Comparison of ENCODE assay signal across 11 cellular contexts in genomic region chr12:79055926-79056674, GRCh38.
A peak's percentile ranks its signal among the peaks of the same experiment; 100 is the strongest.
DNase-seq lines count a peak whose midpoint lies in the region; ATAC-seq and TF ChIP-seq lines count a peak whose summit lies in the region.
"Had no signal": no experiment of that assay in that cellular context is flagged by ENCODE, and none has a peak within 500 bp of the region (broad histone marks: within the 10 kb centered on the region; RNA-seq: fewer than 3 reads in every experiment).

No MANE protein-coding gene starts in this region.

- H3K79me2 ChIP-seq in neural progenitor cell (ENCODE audit: low read depth), result no peaks in the 10 kb centered on the region

- H3K27ac Mint-ChIP-seq in neural progenitor cell (peak overlapping the region; percentile 22), Caco-2 (ENCODE audit: unreplicated experiment) (no peak overlapping the region)
- H3K27ac Mint-ChIP-seq in activated CD8-positive, alpha-beta T cell treated with anti-CD3 and anti-CD28 coated beads for 36 hours, result no peak overlapping the region
- H3K27ac Mint-ChIP-seq: activated CD4-positive, alpha-beta memory T cell treated with anti-CD3 and anti-CD28 coated beads, Interleukin-2, amount 10 ng/mL, durations not matched to agents 7 days and 5 days had no signal

- no peaks in the 10 kb centered on the region for H3F3A ChIP-seq in neural progenitor cell (ENCODE audit: low read depth)

- DNase-seq in adipocyte (ENCODE audit: low read depth) (peak; percentile 33), neural progenitor cell (ENCODE audit: low spot score) (no peak), Caco-2 (no peak), amniotic stem cell (lab: John Stamatoyannopoulos, UW) (no peak)
- DNase-seq in activated CD8-positive, alpha-beta T cell treated with anti-CD3 and anti-CD28 coated beads for 36 hours, result no peak
- DNase-seq: activated CD4-positive, alpha-beta memory T cell treated with anti-CD3 and anti-CD28 coated beads, Interleukin-2, amount 10 ng/mL, durations not matched to agents 7 days and 5 days; islet precursor cell; Kasumi-1 had no signal

- H3K27me3 Mint-ChIP-seq in neural progenitor cell (ENCODE audit: insufficient read depth, low read depth), result peaks cover 3% of the 10 kb centered on the region
- no peaks in the 10 kb centered on the region for H3K27me3 Mint-ChIP-seq in Caco-2 (ENCODE audit: insufficient read depth, unreplicated experiment)
- H3K27me3 Mint-ChIP-seq in activated CD8-positive, alpha-beta T cell treated with anti-CD3 and anti-CD28 coated beads for 36 hours, result no peaks in the 10 kb centered on the region
- H3K27me3 Mint-ChIP-seq: activated CD4-positive, alpha-beta memory T cell treated with anti-CD3 and anti-CD28 coated beads, Interleukin-2, amount 10 ng/mL, durations not matched to agents 7 days and 5 days had no signal

- CTCF ChIA-PET in Caco-2 (lab: Charles Lee), result no interaction called here
- CTCF ChIA-PET in activated CD8-positive, alpha-beta T cell treated with anti-CD3 and anti-CD28 coated beads for 36 hours (lab: Charles Lee), result no interaction called here

- no peak overlapping the region for H3K4me3 Mint-ChIP-seq in neural progenitor cell
- H3K4me3 Mint-ChIP-seq in Caco-2 (ENCODE audit: unreplicated experiment), result no peak overlapping the region
- no peak overlapping the region for H3K4me3 Mint-ChIP-seq in activated CD8-positive, alpha-beta T cell treated with anti-CD3 and anti-CD28 coated beads for 36 hours
- H3K4me3 Mint-ChIP-seq: activated CD4-positive, alpha-beta memory T cell treated with anti-CD3 and anti-CD28 coated beads, Interleukin-2, amount 10 ng/mL, durations not matched to agents 7 days and 5 days; nephron had no signal

- H3K4me1 Mint-ChIP-seq in neural progenitor cell (no peaks in the 10 kb centered on the region), Caco-2 (ENCODE audit: low read depth, unreplicated experiment) (no peaks in the 10 kb centered on the region)
- no peaks in the 10 kb centered on the region for H3K4me1 Mint-ChIP-seq in activated CD8-positive, alpha-beta T cell treated with anti-CD3 and anti-CD28 coated beads for 36 hours (ENCODE audit: low read depth)
- H3K4me1 Mint-ChIP-seq: activated CD4-positive, alpha-beta memory T cell treated with anti-CD3 and anti-CD28 coated beads, Interleukin-2, amount 10 ng/mL, durations not matched to agents 7 days and 5 days; nephron had no signal

- H3K4me2 ChIP-seq in neural progenitor cell, result no peak overlapping the region

- intact Hi-C loops in Caco-2 (cut with micrococcal nuclease; ENCODE audit: unreplicated experiment), result no loop called here
- intact Hi-C loops in activated CD8-positive, alpha-beta T cell treated with anti-CD3 and anti-CD28 coated beads for 36 hours (cut with micrococcal nuclease), result no loop called here

- no peak overlapping the region for H3K27ac ChIP-seq in neural progenitor cell

- TF ChIP-seq CTCF in neural progenitor cell (IDR thresholded peaks at IDR 0.05) (no peak), Caco-2 (IDR thresholded peaks at IDR 0.05; ENCODE audit: insufficient read depth in 1 of 2, low read depth in 1 of 2, low read length in 1 of 2, severe bottlenecking in 1 of 2, unreplicated experiment in 1 of 2) (no peak)
- TF ChIP-seq CTCF in activated CD8-positive, alpha-beta T cell treated with anti-CD3 and anti-CD28 coated beads for 36 hours (IDR thresholded peaks at IDR 0.05), result no peak

- H3K36me3 ChIP-seq in adipocyte (ENCODE audit: control insufficient read depth, insufficient read depth, low read length, severe bottlenecking) (no peaks in the 10 kb centered on the region), neural progenitor cell (no peaks in the 10 kb centered on the region), Caco-2 (ENCODE audit: control insufficient read depth, insufficient read depth, low read length) (no peaks in the 10 kb centered on the region)

- peaks cover under 1% of the 10 kb centered on the region for H4K20me1 ChIP-seq in neural progenitor cell (ENCODE audit: low read depth)

- no peaks in the 10 kb centered on the region for H3K9me3 ChIP-seq in adipocyte (ENCODE audit: control insufficient read depth, low read length)
- H3K9me3 ChIP-seq in neural progenitor cell (ENCODE audit: low read depth), result no peaks in the 10 kb centered on the region
- no peaks in the 10 kb centered on the region for H3K9me3 ChIP-seq in Caco-2

- ATAC-seq in GM18520 (IDR thresholded peaks at IDR 0.05; ENCODE audit: unreplicated experiment) (peak; percentile 33), HG03342 (IDR thresholded peaks at IDR 0.05; ENCODE audit: unreplicated experiment) (peak; percentile 45)
- ATAC-seq in activated CD8-positive, alpha-beta T cell treated with anti-CD3 and anti-CD28 coated beads for 36 hours, result no peak

- H3K4me3 ChIP-seq in adipocyte (ENCODE audit: low read length) (no peak overlapping the region), neural progenitor cell (no peak overlapping the region), Caco-2 (ENCODE audit: low read depth, low read length) (no peak overlapping the region)

- H3K36me3 Mint-ChIP-seq in neural progenitor cell (no peaks in the 10 kb centered on the region), Caco-2 (ENCODE audit: insufficient read depth, unreplicated experiment) (no peaks in the 10 kb centered on the region)
- H3K36me3 Mint-ChIP-seq in activated CD8-positive, alpha-beta T cell treated with anti-CD3 and anti-CD28 coated beads for 36 hours (ENCODE audit: low read depth), result no peaks in the 10 kb centered on the region

- POLR2A ChIA-PET in Caco-2 (lab: Charles Lee), result no interaction called here
- POLR2A ChIA-PET in activated CD8-positive, alpha-beta T cell treated with anti-CD3 and anti-CD28 coated beads for 36 hours (lab: Charles Lee), result no interaction called here

- H3K4me1 ChIP-seq in adipocyte (ENCODE audit: control insufficient read depth, insufficient read depth, low read length), result no peaks in the 10 kb centered on the region
- peaks cover 5% of the 10 kb centered on the region for H3K4me1 ChIP-seq in neural progenitor cell
- peaks cover 14% of the 10 kb centered on the region for H3K4me1 ChIP-seq in Caco-2

- H2AFZ ChIP-seq in neural progenitor cell (replicated peaks), result no peak overlapping the region

- BruUV-seq in Caco-2 (replicated peaks; lab: Mats Ljungman, UMichigan), result no TSS peak

- H3K27me3 ChIP-seq in adipocyte (replicated peaks; ENCODE audit: control insufficient read depth, insufficient read depth, low read length) (no peaks in the 10 kb centered on the region), neural progenitor cell (no peaks in the 10 kb centered on the region), Caco-2 (replicated peaks; ENCODE audit: control insufficient read depth, insufficient read depth, low read length) (no peaks in the 10 kb centered on the region)

- H3K9ac ChIP-seq in adipocyte (ENCODE audit: low read length) (no peak overlapping the region), neural progenitor cell (no peak overlapping the region)

- H3K9me3 Mint-ChIP-seq in neural progenitor cell, result no peaks in the 10 kb centered on the region
- H3K9me3 Mint-ChIP-seq in Caco-2 (ENCODE audit: unreplicated experiment), result no peaks in the 10 kb centered on the region
- H3K9me3 Mint-ChIP-seq in activated CD8-positive, alpha-beta T cell treated with anti-CD3 and anti-CD28 coated beads for 36 hours, result peaks cover 1% of the 10 kb centered on the region
- H3K9me3 Mint-ChIP-seq: activated CD4-positive, alpha-beta memory T cell treated with anti-CD3 and anti-CD28 coated beads, Interleukin-2, amount 10 ng/mL, durations not matched to agents 7 days and 5 days; nephron had no signal
